ENCODE assay signal across 14 cellular contexts in the genomic region with DNA sequence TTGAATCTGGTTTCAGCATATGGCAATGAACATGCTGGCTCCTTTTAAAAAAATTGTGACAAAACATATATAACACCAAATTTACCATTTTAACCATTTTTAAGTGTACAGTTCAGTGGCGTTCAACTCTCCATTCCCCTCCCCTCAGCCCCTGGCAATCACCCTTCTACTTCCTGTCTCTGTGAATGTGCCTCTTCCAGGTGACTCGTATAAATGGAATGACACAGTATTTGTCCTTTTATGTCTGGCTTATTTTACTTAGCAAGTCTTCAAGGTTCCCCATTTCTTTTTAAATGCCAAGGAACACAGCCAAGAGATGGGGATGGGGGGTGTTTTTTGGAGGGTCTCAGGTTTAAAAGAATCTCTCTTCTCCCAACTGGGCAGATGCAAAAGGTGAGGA. TPM values are rescaled to one million over a fixed set of nuclear protein-coding genes. Genes with fewer than 3 reads are reported as not detected.
DNase-seq lines count a peak whose midpoint lies in the region; ATAC-seq and TF ChIP-seq lines count a peak whose summit lies in the region.
"Had no signal": no experiment of that assay in that cellular context is flagged by ENCODE, and none has a peak within 500 bp of the region (broad histone marks: within the 10 kb centered on the region; RNA-seq: fewer than 3 reads in every experiment).

No MANE protein-coding gene starts in this region.

- no peak overlapping the region for H2AK5ac ChIP-seq in mesenchymal stem cell (ENCODE audit: low read length, severe bottlenecking)

- no peak for TF ChIP-seq POLR2A in NB4 (IDR thresholded peaks at IDR 0.05; ENCODE audit: extremely low read depth, insufficient read length)

- H3K4me3 ChIP-seq in NB4 (ENCODE audit: low read depth, low read length) (no peak overlapping the region), mammary epithelial cell (replicated peaks in 1 of 3; ENCODE audit: insufficient read depth in 1 of 3, low read depth in 2 of 3, low read length in 3 of 3) (no peak overlapping the region), mesenchymal stem cell (ENCODE audit: insufficient read depth in 1 of 2, low read depth in 1 of 2, low read length in 2 of 2) (no peak overlapping the region)

- H2BK15ac ChIP-seq in mesenchymal stem cell (ENCODE audit: low read depth, poor library complexity, severe bottlenecking), result no peak overlapping the region

- CTCF ChIA-PET in mammary epithelial cell (lab: Charles Lee; ENCODE audit: low non-redundant PET), result no interaction called here

- in situ Hi-C loops in mammary epithelial cell (cut with MboI; ENCODE audit: low sequenced_read_pairs in 2 of 2), result no loop called here

- DNase-seq in EL, result peak; percentile 66
- DNase-seq in NB4 (ENCODE audit: low read depth), result peak; percentile 4
- peak; percentile 42 for DNase-seq in mammary epithelial cell
- peak; percentile 39 for DNase-seq in mesenchymal stem cell
- DNase-seq in NCI-H1694 (lab: John Stamatoyannopoulos, UW), result no peak
- no peak for DNase-seq in anterior cingulate cortex (lab: John Stamatoyannopoulos, UW)
- DNase-seq in SHP77 (lab: John Stamatoyannopoulos, UW), result no peak
- DNase-seq: activated gamma-delta T cell; CD4-positive, CD25-positive, alpha-beta regulatory T cell; hypothalamus; NCI-H1105; stimulated activated CD4-positive, alpha-beta T cell treated with anti-CD3 and anti-CD28 coated beads, Interleukin-4, amount 100 ng/mL, for 1 hour had no signal

- ATAC-seq in HG03039 (IDR thresholded peaks at IDR 0.05; ENCODE audit: unreplicated experiment), result no peak
- ATAC-seq: sciatic nerve had no signal

- H2BK120ac ChIP-seq in mesenchymal stem cell (ENCODE audit: low read depth, low read length), result peak overlapping the region; percentile 34

- intact Hi-C loops in mammary epithelial cell (cut with micrococcal nuclease), result no loop called here

- no peaks in the 10 kb centered on the region for H3K79me1 ChIP-seq in mesenchymal stem cell (replicated peaks; ENCODE audit: low read length, poor library complexity, severe bottlenecking)

- H2AFZ ChIP-seq in mammary epithelial cell (ENCODE audit: low read depth, low read length) (no peak overlapping the region), mesenchymal stem cell (ENCODE audit: low read depth, low read length) (no peak overlapping the region)

- H3K4me1 ChIP-seq in mammary epithelial cell (ENCODE audit: insufficient read depth, low read length) (peaks cover 2% of the 10 kb centered on the region), mesenchymal stem cell (ENCODE audit: control insufficient read depth, insufficient read depth, low read depth, low read length) (no peaks in the 10 kb centered on the region)

- H3K9ac ChIP-seq in mammary epithelial cell (ENCODE audit: insufficient read depth, low read length) (no peak overlapping the region), mesenchymal stem cell (ENCODE audit: low read length) (no peak overlapping the region)

- H3K79me2 ChIP-seq in mammary epithelial cell (ENCODE audit: insufficient read depth, low read length), result no peaks in the 10 kb centered on the region

- 0% methylated on average over 2 of the region's 2 CpGs for WGBS in mammary epithelial cell (ENCODE audit: low coverage, missing lambda C conversion rate)
- 11% methylated on average over 1 of the region's 2 CpGs for whole genome bisulfite sequencing in mesenchymal stem cell

- H3K23ac ChIP-seq in mesenchymal stem cell (ENCODE audit: low read length in 2 of 2), result no peak overlapping the region

- no TSS peak for BruUV-seq in mammary epithelial cell (replicated peaks; lab: Mats Ljungman, UMichigan)

- H3K18ac ChIP-seq in mesenchymal stem cell (ENCODE audit: low read depth in 1 of 2, low read length in 2 of 2), result no peak overlapping the region

- no peaks in the 10 kb centered on the region for H4K20me1 ChIP-seq in mammary epithelial cell (ENCODE audit: insufficient read depth, low read length)

- H3K4ac ChIP-seq in mesenchymal stem cell (ENCODE audit: low read depth in 1 of 2, low read length in 2 of 2), result no peak overlapping the region

- H2BK12ac ChIP-seq in mesenchymal stem cell (ENCODE audit: low read length in 2 of 2), result no peak overlapping the region

- H3K36me3 ChIP-seq in mammary epithelial cell (ENCODE audit: insufficient read depth, low read length) (no peaks in the 10 kb centered on the region), mesenchymal stem cell (ENCODE audit: control insufficient read depth in 1 of 2, insufficient read depth in 2 of 2, low read depth in 1 of 2, low read length in 2 of 2) (no peaks in the 10 kb centered on the region)

- H4K8ac ChIP-seq in mesenchymal stem cell (ENCODE audit: low read length), result no peak overlapping the region

- H4K91ac ChIP-seq in mesenchymal stem cell (ENCODE audit: low read length), result no peak overlapping the region

- H3K14ac ChIP-seq in mesenchymal stem cell (ENCODE audit: low read length in 2 of 2), result no peak overlapping the region

- TF ChIP-seq CTCF in NB4 (IDR thresholded peaks at IDR 0.05; ENCODE audit: low read depth, low read length) (no peak), mammary epithelial cell (conservative IDR thresholded peaks at IDR 0.05 in 1 of 2, IDR thresholded peaks at IDR 0.05 in 1 of 2; ENCODE audit: extremely low read depth in 1 of 2, insufficient read depth in 1 of 2, low read depth in 1 of 2, low read length in 2 of 2) (no peak)

- H3K27ac ChIP-seq in mammary epithelial cell (ENCODE audit: insufficient read depth, low read depth, low read length) (no peak overlapping the region), mesenchymal stem cell (ENCODE audit: low read length, poor library complexity, severe bottlenecking) (no peak overlapping the region)

- no peak overlapping the region for H2BK5ac ChIP-seq in mesenchymal stem cell (ENCODE audit: low read depth, low read length, poor library complexity, severe bottlenecking)

- H3K27me3 ChIP-seq in mammary epithelial cell (ENCODE audit: insufficient read depth, low read length) (no peaks in the 10 kb centered on the region), mesenchymal stem cell (ENCODE audit: control insufficient read depth in 1 of 2, insufficient read depth in 1 of 2, low read length in 2 of 2) (peaks cover 0 to 35% of the 10 kb centered on the region in 2 experiments)

- dilution Hi-C loops in mammary epithelial cell (cut with HindIII; ENCODE audit: low sequenced_read_pairs), result no loop called here

- H3K4me2 ChIP-seq in mammary epithelial cell (ENCODE audit: insufficient read depth, low read depth, low read length) (no peak overlapping the region), mesenchymal stem cell (ENCODE audit: low read length, poor library complexity, severe bottlenecking) (no peak overlapping the region)

- H3K9me3 ChIP-seq in mammary epithelial cell (replicated peaks; ENCODE audit: insufficient read depth, low read length) (peaks cover 2% of the 10 kb centered on the region), mesenchymal stem cell (ENCODE audit: control insufficient read depth, low read length) (peaks cover 6% of the 10 kb centered on the region)

RNA-seq across cellular contexts. Expression of a gene that starts 35.4 kb away (rescaled TPM):
- 10 to 100 TPM in 1 of 2 donors, 1 to 10 TPM in 1; 7.5 to 11.0 TPM for total RNA-seq in mammary epithelial cell
- polyA plus RNA-seq in mammary epithelial cell, result 0.65 TPM
- polyA minus RNA-seq in mammary epithelial cell, result 1.2 TPM
- 3.7 TPM for polyA plus RNA-seq in mesenchymal stem cell (2013, experiment 1 of 2)
- 3.8 TPM for polyA plus RNA-seq in mesenchymal stem cell (2013, experiment 2 of 2)

Comparison
In these comparisons a context has a peak if more than half of its experiments do, and no peak if none do; other contexts are left out.
1. DNase-seq: peak in EL (single experiment), NB4 (single experiment), mammary epithelial cell (single experiment) and mesenchymal stem cell (single experiment); none in NCI-H1694 (single experiment), anterior cingulate cortex (0 of 58) and SHP77 (0 of 2).